In the genomic region with DNA sequence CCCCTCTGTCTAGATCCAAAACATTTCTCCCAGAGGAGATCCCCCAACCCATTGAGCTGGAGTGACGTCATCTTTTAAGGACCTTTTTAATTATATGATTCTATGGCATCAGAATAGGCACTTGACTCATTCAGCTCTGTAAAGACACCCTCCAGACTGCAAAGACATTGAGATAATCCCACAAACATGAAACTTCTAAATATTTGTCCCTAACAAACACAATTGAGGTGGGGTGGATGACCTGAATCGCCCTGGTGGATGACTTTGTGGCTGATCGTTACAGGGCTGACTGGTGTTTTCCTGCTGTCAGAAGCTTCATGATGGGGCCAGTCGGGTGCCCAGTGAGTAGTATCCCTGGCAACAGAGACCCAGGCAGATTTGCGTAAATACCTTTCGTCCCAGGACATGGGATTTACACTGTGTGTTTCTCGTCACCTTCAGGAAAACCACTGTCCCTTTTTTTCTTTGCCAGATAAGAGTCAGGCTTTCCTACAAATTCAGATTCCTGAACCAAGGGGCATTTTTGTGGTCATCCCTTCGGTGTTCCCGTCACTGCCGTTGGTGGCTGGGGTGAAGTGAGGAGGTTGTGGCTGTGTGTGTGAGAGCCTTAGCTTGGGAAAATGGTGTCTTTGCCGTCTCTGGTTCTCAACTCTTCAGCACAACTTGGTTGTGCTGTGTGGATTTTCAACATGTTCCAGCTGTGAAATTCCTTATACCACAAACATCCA, we compare ENCODE assay signal across 1 cellular context.
TF ChIP-seq lines count a peak whose summit lies in the region.

No MANE protein-coding gene starts in this region.

TF ChIP-seq in HepG2, 621 proteins besides CTCF, POLR2A, EP300 and RAD21 (continued from another document):
- TF ChIP-seq MBD4 (IDR thresholded peaks at IDR 0.05; ENCODE audit: borderline replicate concordance, low read length) (0 out of 2 replicates have a peak, but pooled peaks have one; percentile 22), ATF1 (CRISPR knock-in tag; IDR thresholded peaks at IDR 0.05) (0 out of 2 replicates have a peak, but pooled peaks have one; percentile 26), CEBPB (IDR thresholded peaks at IDR 0.05; ENCODE audit: borderline replicate concordance, low read depth, low read length) (peak; percentile 7; the same call in 1 of the 2 replicates), JUNB (CRISPR knock-in tag; IDR thresholded peaks at IDR 0.05; ENCODE audit: borderline replicate concordance) (no peak), SOX6 (IDR thresholded peaks at IDR 0.05) (no peak), SOX6 (CRISPR knock-in tag; IDR thresholded peaks at IDR 0.05) (peak; percentile 58), SKI (IDR thresholded peaks at IDR 0.05; ENCODE audit: partially characterized antibody) (peak; percentile 85), TBX2 (CRISPR knock-in tag; IDR thresholded peaks at IDR 0.05; ENCODE audit: borderline replicate concordance) (peak; percentile 26; the same call in 1 of the 2 replicates), AGO2 (optimal IDR thresholded peaks at IDR 0.05; ENCODE audit: low read depth, low read length) (no peak), ZNF326 (CRISPR knock-in tag; IDR thresholded peaks at IDR 0.05; ENCODE audit: borderline replicate concordance) (no peak), ARNTL (CRISPR knock-in tag; IDR thresholded peaks at IDR 0.05) (peak; percentile 44; the same call in 1 of the 2 replicates), ZNF709 (CRISPR knock-in tag; IDR thresholded peaks at IDR 0.05) (0 out of 2 replicates have a peak, but pooled peaks have one; percentile 66), ISL2 (CRISPR knock-in tag; IDR thresholded peaks at IDR 0.05) (no peak), CREB1 (IDR thresholded peaks at IDR 0.05) (peak; percentile 98), CREB1 (CRISPR knock-in tag; IDR thresholded peaks at IDR 0.05) (peak; percentile 77; the same call in 1 of the 2 replicates), NCOR1 (IDR thresholded peaks at IDR 0.05; ENCODE audit: borderline replicate concordance, low read length) (peak; percentile 44; the same call in 1 of the 2 replicates)
- TF ChIP-seq, protein P1, sequence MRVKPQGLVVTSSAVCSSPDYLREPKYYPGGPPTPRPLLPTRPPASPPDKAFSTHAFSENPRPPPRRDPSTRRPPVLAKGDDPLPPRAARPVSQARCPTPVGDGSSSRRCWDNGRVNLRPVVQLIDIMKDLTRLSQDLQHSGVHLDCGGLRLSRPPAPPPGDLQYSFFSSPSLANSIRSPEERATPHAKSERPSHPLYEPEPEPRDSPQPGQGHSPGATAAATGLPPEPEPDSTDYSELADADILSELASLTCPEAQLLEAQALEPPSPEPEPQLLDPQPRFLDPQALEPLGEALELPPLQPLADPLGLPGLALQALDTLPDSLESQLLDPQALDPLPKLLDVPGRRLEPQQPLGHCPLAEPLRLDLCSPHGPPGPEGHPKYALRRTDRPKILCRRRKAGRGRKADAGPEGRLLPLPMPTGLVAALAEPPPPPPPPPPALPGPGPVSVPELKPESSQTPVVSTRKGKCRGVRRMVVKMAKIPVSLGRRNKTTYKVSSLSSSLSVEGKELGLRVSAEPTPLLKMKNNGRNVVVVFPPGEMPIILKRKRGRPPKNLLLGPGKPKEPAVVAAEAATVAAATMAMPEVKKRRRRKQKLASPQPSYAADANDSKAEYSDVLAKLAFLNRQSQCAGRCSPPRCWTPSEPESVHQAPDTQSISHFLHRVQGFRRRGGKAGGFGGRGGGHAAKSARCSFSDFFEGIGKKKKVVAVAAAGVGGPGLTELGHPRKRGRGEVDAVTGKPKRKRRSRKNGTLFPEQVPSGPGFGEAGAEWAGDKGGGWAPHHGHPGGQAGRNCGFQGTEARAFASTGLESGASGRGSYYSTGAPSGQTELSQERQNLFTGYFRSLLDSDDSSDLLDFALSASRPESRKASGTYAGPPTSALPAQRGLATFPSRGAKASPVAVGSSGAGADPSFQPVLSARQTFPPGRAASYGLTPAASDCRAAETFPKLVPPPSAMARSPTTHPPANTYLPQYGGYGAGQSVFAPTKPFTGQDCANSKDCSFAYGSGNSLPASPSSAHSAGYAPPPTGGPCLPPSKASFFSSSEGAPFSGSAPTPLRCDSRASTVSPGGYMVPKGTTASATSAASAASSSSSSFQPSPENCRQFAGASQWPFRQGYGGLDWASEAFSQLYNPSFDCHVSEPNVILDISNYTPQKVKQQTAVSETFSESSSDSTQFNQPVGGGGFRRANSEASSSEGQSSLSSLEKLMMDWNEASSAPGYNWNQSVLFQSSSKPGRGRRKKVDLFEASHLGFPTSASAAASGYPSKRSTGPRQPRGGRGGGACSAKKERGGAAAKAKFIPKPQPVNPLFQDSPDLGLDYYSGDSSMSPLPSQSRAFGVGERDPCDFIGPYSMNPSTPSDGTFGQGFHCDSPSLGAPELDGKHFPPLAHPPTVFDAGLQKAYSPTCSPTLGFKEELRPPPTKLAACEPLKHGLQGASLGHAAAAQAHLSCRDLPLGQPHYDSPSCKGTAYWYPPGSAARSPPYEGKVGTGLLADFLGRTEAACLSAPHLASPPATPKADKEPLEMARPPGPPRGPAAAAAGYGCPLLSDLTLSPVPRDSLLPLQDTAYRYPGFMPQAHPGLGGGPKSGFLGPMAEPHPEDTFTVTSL (CRISPR knock-in tag; IDR thresholded peaks at IDR 0.05; ENCODE audit: borderline replicate concordance), result peak; percentile 73
- TF ChIP-seq, protein P2, sequence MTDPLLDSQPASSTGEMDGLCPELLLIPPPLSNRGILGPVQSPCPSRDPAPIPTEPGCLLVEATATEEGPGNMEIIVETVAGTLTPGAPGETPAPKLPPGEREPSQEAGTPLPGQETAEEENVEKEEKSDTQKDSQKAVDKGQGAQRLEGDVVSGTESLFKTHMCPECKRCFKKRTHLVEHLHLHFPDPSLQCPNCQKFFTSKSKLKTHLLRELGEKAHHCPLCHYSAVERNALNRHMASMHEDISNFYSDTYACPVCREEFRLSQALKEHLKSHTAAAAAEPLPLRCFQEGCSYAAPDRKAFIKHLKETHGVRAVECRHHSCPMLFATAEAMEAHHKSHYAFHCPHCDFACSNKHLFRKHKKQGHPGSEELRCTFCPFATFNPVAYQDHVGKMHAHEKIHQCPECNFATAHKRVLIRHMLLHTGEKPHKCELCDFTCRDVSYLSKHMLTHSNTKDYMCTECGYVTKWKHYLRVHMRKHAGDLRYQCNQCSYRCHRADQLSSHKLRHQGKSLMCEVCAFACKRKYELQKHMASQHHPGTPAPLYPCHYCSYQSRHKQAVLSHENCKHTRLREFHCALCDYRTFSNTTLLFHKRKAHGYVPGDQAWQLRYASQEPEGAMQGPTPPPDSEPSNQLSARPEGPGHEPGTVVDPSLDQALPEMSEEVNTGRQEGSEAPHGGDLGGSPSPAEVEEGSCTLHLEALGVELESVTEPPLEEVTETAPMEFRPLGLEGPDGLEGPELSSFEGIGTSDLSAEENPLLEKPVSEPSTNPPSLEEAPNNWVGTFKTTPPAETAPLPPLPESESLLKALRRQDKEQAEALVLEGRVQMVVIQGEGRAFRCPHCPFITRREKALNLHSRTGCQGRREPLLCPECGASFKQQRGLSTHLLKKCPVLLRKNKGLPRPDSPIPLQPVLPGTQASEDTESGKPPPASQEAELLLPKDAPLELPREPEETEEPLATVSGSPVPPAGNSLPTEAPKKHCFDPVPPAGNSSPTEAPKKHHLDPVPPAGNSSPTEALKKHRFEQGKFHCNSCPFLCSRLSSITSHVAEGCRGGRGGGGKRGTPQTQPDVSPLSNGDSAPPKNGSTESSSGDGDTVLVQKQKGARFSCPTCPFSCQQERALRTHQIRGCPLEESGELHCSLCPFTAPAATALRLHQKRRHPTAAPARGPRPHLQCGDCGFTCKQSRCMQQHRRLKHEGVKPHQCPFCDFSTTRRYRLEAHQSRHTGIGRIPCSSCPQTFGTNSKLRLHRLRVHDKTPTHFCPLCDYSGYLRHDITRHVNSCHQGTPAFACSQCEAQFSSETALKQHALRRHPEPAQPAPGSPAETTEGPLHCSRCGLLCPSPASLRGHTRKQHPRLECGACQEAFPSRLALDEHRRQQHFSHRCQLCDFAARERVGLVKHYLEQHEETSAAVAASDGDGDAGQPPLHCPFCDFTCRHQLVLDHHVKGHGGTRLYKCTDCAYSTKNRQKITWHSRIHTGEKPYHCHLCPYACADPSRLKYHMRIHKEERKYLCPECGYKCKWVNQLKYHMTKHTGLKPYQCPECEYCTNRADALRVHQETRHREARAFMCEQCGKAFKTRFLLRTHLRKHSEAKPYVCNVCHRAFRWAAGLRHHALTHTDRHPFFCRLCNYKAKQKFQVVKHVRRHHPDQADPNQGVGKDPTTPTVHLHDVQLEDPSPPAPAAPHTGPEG (CRISPR knock-in tag; IDR thresholded peaks at IDR 0.05), result no peak
